Comparison of ENCODE assay signal across 22 cellular contexts in genomic region chr1:113223546-113223945, GRCh38.
DNase-seq lines count a peak whose midpoint lies in the region; ATAC-seq, FAIRE-seq and TF ChIP-seq lines count a peak whose summit lies in the region.
"Had no signal": no experiment of that assay in that cellular context is flagged by ENCODE, and none has a peak within 500 bp of the region (broad histone marks: within the 10 kb centered on the region; RNA-seq: fewer than 3 reads in every experiment).

No MANE protein-coding gene starts in this region.

- no peaks in the 10 kb centered on the region for H3K9me3 ChIP-seq in GM23248 (ENCODE audit: low read depth)
- H3K9me3 ChIP-seq in left ventricle myocardium inferior (replicated peaks), result no peaks in the 10 kb centered on the region
- H3K9me3 ChIP-seq in pancreas, result no peaks in the 10 kb centered on the region
- H3K9me3 ChIP-seq in mucosa of descending colon, result no peaks in the 10 kb centered on the region
- H3K9me3 ChIP-seq: A549, esophagus squamous epithelium had no signal

- TF ChIP-seq CTCF in cardiac fibroblast (IDR thresholded peaks at IDR 0.05; ENCODE audit: low read depth, low read length), result no peak
- TF ChIP-seq CTCF in left ventricle myocardium inferior (IDR thresholded peaks at IDR 0.05; ENCODE audit: borderline replicate concordance), result no peak
- TF ChIP-seq CTCF in pancreas (IDR thresholded peaks at IDR 0.05), result no peak
- TF ChIP-seq CTCF in foreskin keratinocyte (conservative IDR thresholded peaks at IDR 0.05), result no peak
- TF ChIP-seq CTCF in mucosa of descending colon (IDR thresholded peaks at IDR 0.05), result no peak

- in situ Hi-C loops in GM23248 (cut with MboI), result no loop called here

- 59 to 62% methylated on average over 9 of the region's 9 CpGs for WGBS in GM23248 (ENCODE audit: low coverage in 1 of 2, low lambda C conversion rate in 2 of 2, missing lambda C conversion rate in 2 of 2), 2 experiments
- WGBS in pancreas, 2 donors, result 23 to 31% methylated on average over 9 of the region's 9 CpGs

- ATAC-seq in pancreas (peak; percentile 75 to 83 (median 79)), foreskin keratinocyte (no peak), mucosa of descending colon (no peak)
- ATAC-seq: A549, left colon, Panc1 had no signal

- intact Hi-C loops in left ventricle myocardium inferior (cut with micrococcal nuclease) (no loop called here), pancreas (cut with DNase I) (no loop called here), mucosa of descending colon (cut with DNase I, micrococcal nuclease) (no loop called here)

- no peaks in the 10 kb centered on the region for H3K9me2 ChIP-seq in GM23248 (ENCODE audit: insufficient read depth)

- no peak overlapping the region for H3K27ac ChIP-seq in GM23248
- no peak overlapping the region for H3K27ac ChIP-seq in left ventricle myocardium inferior (replicated peaks)
- H3K27ac ChIP-seq in pancreas, result no peak overlapping the region
- no peak overlapping the region for H3K27ac ChIP-seq in foreskin keratinocyte
- H3K27ac ChIP-seq: A549, C4-2B, esophagus squamous epithelium, SK-N-MC, skin epidermis had no signal

- peak overlapping the region; percentile 29; the same call in 1 of the 2 replicates for H2AFZ ChIP-seq in GM23248

- H3K79me2 ChIP-seq in GM23248 (ENCODE audit: insufficient read depth), result no peaks in the 10 kb centered on the region

- DNase-seq in GM23248, result no peak
- peak; percentile 21 to 67 for DNase-seq in cardiac fibroblast (ENCODE audit: low read depth in 2 of 2)
- DNase-seq in left ventricle myocardium inferior, result peak; percentile 36
- no peak for DNase-seq in pancreas
- no peak for DNase-seq in ureter (ENCODE audit: low spot score)
- no peak for DNase-seq in dedifferentiated amniotic fluid mesenchymal stem cell (ENCODE audit: extremely low spot score)
- no peak for DNase-seq in foreskin keratinocyte
- DNase-seq in mucosa of descending colon, result no peak
- DNase-seq: activated CD4-positive, CD25-positive, alpha-beta regulatory T cell treated with anti-CD3 and anti-CD28 coated beads, Interleukin-2, amount 50 U/mL, for 72 hours; activated naive CD8-positive, alpha-beta T cell treated with anti-CD3 and anti-CD28 coated beads, Interleukin-2, amount 10 ng/mL, durations not matched to agents 7 days and 5 days; caudate nucleus; effector CD8-positive, alpha-beta T cell; esophagus squamous epithelium; HFFc6; left colon; occipital lobe; stimulated activated CD4-positive, alpha-beta T cell treated with anti-CD3 and anti-CD28 coated beads, Interleukin-4, amount 100 ng/mL, for 24 hours had no signal

- no peaks in the 10 kb centered on the region for H4K20me1 ChIP-seq in GM23248 (ENCODE audit: insufficient read depth)

- peaks cover 8% of the 10 kb centered on the region; the same call in 1 of the 2 replicates for H3K27me3 ChIP-seq in GM23248 (replicated peaks; ENCODE audit: insufficient read depth)
- H3K27me3 ChIP-seq in left ventricle myocardium inferior (ENCODE audit: low read depth), result peaks cover 4% of the 10 kb centered on the region
- H3K27me3 ChIP-seq in pancreas, result no peaks in the 10 kb centered on the region
- peaks cover 8% of the 10 kb centered on the region for H3K27me3 ChIP-seq in foreskin keratinocyte
- H3K27me3 ChIP-seq: esophagus squamous epithelium had no signal

- H3K4me2 ChIP-seq in GM23248 (ENCODE audit: unreplicated experiment), result no peak overlapping the region
- H3K4me2 ChIP-seq: A549 had no signal

- H3F3A ChIP-seq in GM23248 (ENCODE audit: insufficient read depth), result no peaks in the 10 kb centered on the region

- no peak overlapping the region for H3K9ac ChIP-seq in GM23248

- H3K36me3 ChIP-seq in GM23248 (ENCODE audit: low read depth) (no peaks in the 10 kb centered on the region), left ventricle myocardium inferior (no peaks in the 10 kb centered on the region), pancreas (no peaks in the 10 kb centered on the region), mucosa of descending colon (ENCODE audit: low read depth) (no peaks in the 10 kb centered on the region)
- H3K36me3 ChIP-seq: esophagus squamous epithelium had no signal

- no peaks in the 10 kb centered on the region for H3K4me1 ChIP-seq in GM23248 (ENCODE audit: insufficient read depth)
- no peaks in the 10 kb centered on the region for H3K4me1 ChIP-seq in left ventricle myocardium inferior
- peaks cover 0 to 6% (median 0%) of the 10 kb centered on the region in 3 donors for H3K4me1 ChIP-seq in pancreas
- H3K4me1 ChIP-seq in foreskin keratinocyte, result no peaks in the 10 kb centered on the region
- peaks cover 12% of the 10 kb centered on the region for H3K4me1 ChIP-seq in mucosa of descending colon (ENCODE audit: low read depth)
- H3K4me1 ChIP-seq: A549 had no signal

- no peak for FAIRE-seq in pancreas (lab: Jason Lieb, UNC)
- FAIRE-seq: A549 had no signal

- no peak overlapping the region for H3K4me3 ChIP-seq in GM23248
- no peak overlapping the region for H3K4me3 ChIP-seq in cardiac fibroblast (replicated peaks in 1 of 2; ENCODE audit: low read depth in 2 of 2, low read length in 2 of 2)
- no peak overlapping the region for H3K4me3 ChIP-seq in left ventricle myocardium inferior
- H3K4me3 ChIP-seq in pancreas, result no peak overlapping the region
- H3K4me3 ChIP-seq in mucosa of descending colon, result no peak overlapping the region
- H3K4me3 ChIP-seq: A549, esophagus squamous epithelium, SK-N-MC, skin epidermis had no signal

Comparison
In these comparisons a context has a peak if more than half of its experiments do, and no peak if none do; other contexts are left out.
1. DNase-seq: peak in cardiac fibroblast (2 of 2) and left ventricle myocardium inferior (single experiment); none in GM23248 (single experiment), pancreas (0 of 6), ureter (single experiment), dedifferentiated amniotic fluid mesenchymal stem cell (single experiment), foreskin keratinocyte (0 of 2) and mucosa of descending colon (0 of 3).
2. ATAC-seq: peak in pancreas (4 of 4); none in foreskin keratinocyte (single experiment) and mucosa of descending colon (single experiment).